Comparison of ENCODE assay signal across 33 cellular contexts in genomic region chr10:21280037-21280436, GRCh38.
"Had no signal": no experiment of that assay in that cellular context is flagged by ENCODE, and none has a peak within 500 bp of the region (broad histone marks: within the 10 kb centered on the region; RNA-seq: fewer than 3 reads in every experiment).

No MANE protein-coding gene starts in this region.

- H3K4me3 Mint-ChIP-seq: activated naive CD4-positive, alpha-beta T cell treated with anti-CD3 and anti-CD28 coated beads for 36 hours; activated naive CD8-positive, alpha-beta T cell treated with anti-CD3 and anti-CD28 coated beads, Interleukin-2, amount 10 ng/mL, durations not matched to agents 7 days and 5 days; brain; effector memory CD8-positive, alpha-beta T cell; natural killer cell treated with Interleukin-12 subunit alpha and Interleukin-12 subunit beta and Interleukin-15 and Interleukin-18, amount 100 ng/mL, for 72 hours; T-helper 2 cell treated with Interferon-gamma antibody and Interleukin-4, amounts not matched to agents 5 μg/mL and 100 μg/mL, for 36 hours had no signal

- H3K36me3 ChIP-seq: ascending aorta, cardiac muscle cell, gastroesophageal sphincter, neutrophil, right lobe of liver, transverse colon had no signal

- H3K27me3 ChIP-seq: ascending aorta, cardiac muscle cell, dorsolateral prefrontal cortex, gastroesophageal sphincter, neutrophil, right lobe of liver, testis, transverse colon had no signal

- H3K9me3 Mint-ChIP-seq: activated naive CD4-positive, alpha-beta T cell treated with anti-CD3 and anti-CD28 coated beads for 36 hours; activated naive CD8-positive, alpha-beta T cell treated with anti-CD3 and anti-CD28 coated beads, Interleukin-2, amount 10 ng/mL, durations not matched to agents 7 days and 5 days; effector memory CD8-positive, alpha-beta T cell; natural killer cell treated with Interleukin-12 subunit alpha and Interleukin-12 subunit beta and Interleukin-15 and Interleukin-18, amount 100 ng/mL, for 72 hours; T-helper 2 cell treated with Interferon-gamma antibody and Interleukin-4, amounts not matched to agents 5 μg/mL and 100 μg/mL, for 36 hours had no signal

- H3K4me1 Mint-ChIP-seq: activated naive CD8-positive, alpha-beta T cell treated with anti-CD3 and anti-CD28 coated beads, Interleukin-2, amount 10 ng/mL, durations not matched to agents 7 days and 5 days had no signal

- H3K27ac Mint-ChIP-seq: activated naive CD4-positive, alpha-beta T cell treated with anti-CD3 and anti-CD28 coated beads for 36 hours; activated naive CD8-positive, alpha-beta T cell treated with anti-CD3 and anti-CD28 coated beads, Interleukin-2, amount 10 ng/mL, durations not matched to agents 7 days and 5 days; brain; effector memory CD8-positive, alpha-beta T cell; natural killer cell treated with Interleukin-12 subunit alpha and Interleukin-12 subunit beta and Interleukin-15 and Interleukin-18, amount 100 ng/mL, for 72 hours; progenitor cell of endocrine pancreas; T-helper 2 cell treated with Interferon-gamma antibody and Interleukin-4, amounts not matched to agents 5 μg/mL and 100 μg/mL, for 36 hours had no signal

- H3K27ac ChIP-seq: ascending aorta, cardiac muscle cell, coronary artery, dorsolateral prefrontal cortex, gastroesophageal sphincter, neutrophil, right lobe of liver, testis, transverse colon, VCaP had no signal

- ATAC-seq: activated CD4-positive, CD25-positive, alpha-beta regulatory T cell treated with anti-CD3 and anti-CD28 coated beads, Interleukin-2, amount 50 U/mL, for 24 hours; effector memory CD8-positive, alpha-beta T cell; gastroesophageal sphincter; mucosa of descending colon; natural killer cell treated with Interleukin-12 subunit alpha and Interleukin-12 subunit beta and Interleukin-15 and Interleukin-18, amount 100 ng/mL, for 72 hours; right lobe of liver; stimulated activated naive CD8-positive, alpha-beta T cell treated with anti-CD3 and anti-CD28 coated beads, Interleukin-15, Interleukin-2, amounts not matched to agents 100 U/mL and 50 U/mL, for 24 hours had no signal

- FAIRE-seq: endothelial cell of umbilical vein, urothelium cell line had no signal

- H3K27me3 Mint-ChIP-seq: brain had no signal

- DNase-seq: activated CD4-positive, alpha-beta T cell treated with anti-CD3 and anti-CD28 coated beads for 48 hours; activated CD4-positive, alpha-beta T cell treated with anti-CD3 and anti-CD28 coated beads, Interleukin-2, amount 50 U/mL, for 48 hours; activated CD8-positive, alpha-beta memory T cell treated with anti-CD3 and anti-CD28 coated beads for 24 hours; activated effector memory CD4-positive, alpha-beta T cell treated with Interleukin-2 at 50 U/mL for 16 hours; activated naive CD4-positive, alpha-beta T cell treated with anti-CD3 and anti-CD28 coated beads for 36 hours; activated naive CD8-positive, alpha-beta T cell treated with anti-CD3 and anti-CD28 coated beads, Interleukin-2, amount 10 ng/mL, durations not matched to agents 7 days and 5 days; cerebellar nuclear complex; dorsolateral prefrontal cortex; effector memory CD8-positive, alpha-beta T cell; hippocampal formation; mesenchymal stem cell; mucosa of descending colon; right lobe of liver; stimulated activated CD4-positive, alpha-beta T cell treated with anti-CD3 and anti-CD28 coated beads, Interleukin-12 subunit alpha, Interleukin-12 subunit beta, amount 100 ng/mL, for 4 hours; stimulated activated CD4-positive, alpha-beta T cell treated with anti-CD3 and anti-CD28 coated beads, Interleukin-4, amount 100 ng/mL, for 1 hour; stimulated activated naive CD8-positive, alpha-beta T cell treated with anti-CD3 and anti-CD28 coated beads, Interleukin-15, Interleukin-2, amounts not matched to agents 100 U/mL and 50 U/mL, for 24 hours; T-helper 1 cell; testis; transverse colon had no signal

- H3K9me3 ChIP-seq: ascending aorta, gastroesophageal sphincter, mucosa of descending colon, neutrophil, right lobe of liver, testis, transverse colon had no signal

- H3K4me1 ChIP-seq: gastroesophageal sphincter, right lobe of liver, testis, transverse colon had no signal

- H3K4me3 ChIP-seq: ascending aorta, cardiac muscle cell, coronary artery, dorsolateral prefrontal cortex, gastroesophageal sphincter, mucosa of descending colon, right lobe of liver, skin epidermis, testis, transverse colon had no signal

- H3K36me3 Mint-ChIP-seq: activated naive CD8-positive, alpha-beta T cell treated with anti-CD3 and anti-CD28 coated beads, Interleukin-2, amount 10 ng/mL, durations not matched to agents 7 days and 5 days; brain; natural killer cell treated with Interleukin-12 subunit alpha and Interleukin-12 subunit beta and Interleukin-15 and Interleukin-18, amount 100 ng/mL, for 72 hours had no signal
